13 cellular contexts compared by ENCODE assay signal in the genomic region with DNA sequence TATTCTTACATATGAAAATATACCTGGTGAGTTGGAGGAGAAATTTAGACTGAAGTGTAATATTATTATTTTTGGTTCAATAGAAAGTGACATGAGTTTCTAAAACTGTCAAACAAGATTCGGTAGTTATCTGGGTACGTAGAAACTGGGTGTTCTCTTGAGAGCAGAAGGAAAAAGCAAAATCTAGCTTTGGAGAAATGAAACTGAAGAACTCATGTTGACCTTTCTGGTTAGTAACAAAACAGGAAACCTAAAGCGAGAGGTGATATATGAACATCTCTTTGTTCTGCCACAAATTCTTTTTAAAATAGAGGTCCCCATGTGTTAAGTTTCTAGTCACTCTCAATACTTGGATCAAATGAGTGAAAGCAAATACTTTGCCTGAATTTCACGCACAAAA.
DNase-seq lines count a peak whose midpoint lies in the region; ATAC-seq and FAIRE-seq lines count a peak whose summit lies in the region.
"Had no signal": no experiment of that assay in that cellular context is flagged by ENCODE, and none has a peak within 500 bp of the region (broad histone marks: within the 10 kb centered on the region; RNA-seq: fewer than 3 reads in every experiment).

No MANE protein-coding gene starts in this region.

- H3K36me3 Mint-ChIP-seq in activated naive CD4-positive, alpha-beta T cell treated with anti-CD3 and anti-CD28 coated beads, Interleukin-2, amount 10 ng/mL, durations not matched to agents 7 days and 5 days = no peaks in the 10 kb centered on the region
- H3K36me3 Mint-ChIP-seq: brain, WTC11 had no signal

- ATAC-seq in HG02759 (IDR thresholded peaks at IDR 0.05; ENCODE audit: unreplicated experiment) (peak; percentile 72), HG03558 (IDR thresholded peaks at IDR 0.05; ENCODE audit: extremely low read depth, unreplicated experiment) (peak; percentile 68)
- ATAC-seq: WTC11 had no signal

- DNase-seq in CD1c-positive myeloid dendritic cell (ENCODE audit: extremely low spot score) (peak; percentile 35), GM19239 (ENCODE audit: insufficient read length, low spot score) (peak; percentile 1), mucosa of gallbladder (ENCODE audit: low spot score) (no peak), activated T-cell treated with anti-CD3 and anti-CD28 coated beads for 4 hours (no peak), ureter (ENCODE audit: low spot score) (no peak)
- DNase-seq in activated naive CD4-positive, alpha-beta T cell treated with anti-CD3 and anti-CD28 coated beads, Interleukin-2, amount 10 ng/mL, durations not matched to agents 7 days and 5 days = no peak
- DNase-seq: activated T-cell treated with anti-CD3 and anti-CD28 coated beads, Interleukin-2, amount 50 U/mL, for 1 hour; NCI-H510A treated with DMSO at 0.1 percent for 48 hours; SJCRH30 had no signal

- FAIRE-seq in GM19239 (lab: Jason Lieb, UNC) = peak; percentile 68

- H3K4me3 Mint-ChIP-seq in activated naive CD4-positive, alpha-beta T cell treated with anti-CD3 and anti-CD28 coated beads, Interleukin-2, amount 10 ng/mL, durations not matched to agents 7 days and 5 days = no peak overlapping the region
- H3K4me3 Mint-ChIP-seq: brain, WTC11 had no signal

- CTCF ChIA-PET in activated naive CD4-positive, alpha-beta T cell treated with anti-CD3 and anti-CD28 coated beads, Interleukin-2, amount 10 ng/mL, durations not matched to agents 7 days and 5 days (lab: Charles Lee) = no interaction called here

- H3K9me3 Mint-ChIP-seq in activated naive CD4-positive, alpha-beta T cell treated with anti-CD3 and anti-CD28 coated beads, Interleukin-2, amount 10 ng/mL, durations not matched to agents 7 days and 5 days = no peaks in the 10 kb centered on the region
- H3K9me3 Mint-ChIP-seq: WTC11 had no signal

- no peak overlapping the region for H3K27ac Mint-ChIP-seq in activated naive CD4-positive, alpha-beta T cell treated with anti-CD3 and anti-CD28 coated beads, Interleukin-2, amount 10 ng/mL, durations not matched to agents 7 days and 5 days
- H3K27ac Mint-ChIP-seq: brain had no signal

- H3K27me3 Mint-ChIP-seq in activated naive CD4-positive, alpha-beta T cell treated with anti-CD3 and anti-CD28 coated beads, Interleukin-2, amount 10 ng/mL, durations not matched to agents 7 days and 5 days = no peaks in the 10 kb centered on the region
- H3K27me3 Mint-ChIP-seq: brain had no signal

- H3K4me1 Mint-ChIP-seq in activated naive CD4-positive, alpha-beta T cell treated with anti-CD3 and anti-CD28 coated beads, Interleukin-2, amount 10 ng/mL, durations not matched to agents 7 days and 5 days = no peaks in the 10 kb centered on the region

Comparison
In these comparisons a context has a peak if more than half of its experiments do, and no peak if none do; other contexts are left out.
1. DNase-seq: peak in CD1c-positive myeloid dendritic cell (single experiment) and GM19239 (single experiment); none in mucosa of gallbladder (single experiment), activated T-cell treated with anti-CD3 and anti-CD28 coated beads for 4 hours (single experiment), ureter (single experiment) and activated naive CD4-positive, alpha-beta T cell treated with anti-CD3 and anti-CD28 coated beads, Interleukin-2, amount 10 ng/mL, durations not matched to agents 7 days and 5 days (single experiment).